ENCODE assay signal across 15 cellular contexts in the genomic region with DNA sequence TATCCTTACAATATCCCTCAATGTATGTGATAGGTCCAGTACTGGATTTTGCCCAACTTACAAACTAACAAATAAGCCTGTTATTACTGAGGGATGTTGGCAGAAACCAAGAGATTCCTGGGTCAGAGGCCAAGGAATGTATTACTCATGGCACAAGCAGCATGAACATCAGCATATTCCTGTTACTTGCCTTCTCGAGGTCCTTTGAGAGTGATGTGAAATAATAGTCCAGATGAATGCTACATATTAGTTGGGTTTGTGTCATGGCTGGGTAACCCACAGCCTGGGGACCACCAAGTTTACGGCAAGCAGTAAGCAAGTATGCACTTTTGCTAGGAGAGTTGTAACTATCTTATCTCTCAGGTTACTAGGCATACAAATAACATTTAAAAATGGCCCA.
DNase-seq lines count a peak whose midpoint lies in the region; ATAC-seq, FAIRE-seq and TF ChIP-seq lines count a peak whose summit lies in the region.
"Had no signal": no experiment of that assay in that cellular context is flagged by ENCODE, and none has a peak within 500 bp of the region (broad histone marks: within the 10 kb centered on the region; RNA-seq: fewer than 3 reads in every experiment).

No MANE protein-coding gene starts in this region.

- no peak overlapping the region for H4K5ac ChIP-seq in IMR-90 (ENCODE audit: low read depth, low read length)

- no peaks in the 10 kb centered on the region for H3K36me3 Mint-ChIP-seq in WTC11
- H3K36me3 Mint-ChIP-seq: CD14-positive monocyte had no signal

- TF ChIP-seq CTCF in IMR-90 (conservative IDR thresholded peaks at IDR 0.05; ENCODE audit: low read depth, low read length) (no peak), bronchial epithelial cell (IDR thresholded peaks at IDR 0.05; ENCODE audit: insufficient read depth, low read length, severe bottlenecking) (no peak), WTC11 (IDR thresholded peaks at IDR 0.05) (no peak)

- no peak overlapping the region for H3K4me3 ChIP-seq in IMR-90 (ENCODE audit: insufficient read depth, low read depth, low read length)
- H3K4me3 ChIP-seq in bronchial epithelial cell (ENCODE audit: low read depth, low read length), result no peak overlapping the region
- H3K4me3 ChIP-seq: lung had no signal

- no peak overlapping the region for H3K23ac ChIP-seq in IMR-90 (ENCODE audit: low read depth, low read length)

- peak overlapping the region; percentile 67; the same call in 1 of the 2 replicates for H3K27ac ChIP-seq in IMR-90 (ENCODE audit: insufficient read depth, low read length)
- H3K27ac ChIP-seq: HL-60 had no signal

- H3K18ac ChIP-seq in IMR-90 (ENCODE audit: low read depth, low read length), result no peak overlapping the region

- H3K4me2 ChIP-seq in IMR-90 (ENCODE audit: low read depth, low read length), result peak overlapping the region; percentile 51; the same call in 1 of the 2 replicates

- peak overlapping the region; percentile 34; the same call in 1 of the 2 replicates for H3K14ac ChIP-seq in IMR-90 (replicated peaks; ENCODE audit: low read depth, low read length)

- H3K4me3 Mint-ChIP-seq in WTC11, result no peak overlapping the region
- H3K4me3 Mint-ChIP-seq: CD14-positive monocyte had no signal

- no peak overlapping the region for H3K27ac Mint-ChIP-seq in WTC11
- H3K27ac Mint-ChIP-seq: CD14-positive monocyte had no signal

- H4K20me1 ChIP-seq in IMR-90 (ENCODE audit: insufficient read depth, low read length), result no peaks in the 10 kb centered on the region

- TF ChIP-seq POLR2A in IMR-90 (IDR thresholded peaks at IDR 0.05; ENCODE audit: low read depth, low read length), result no peak

- no peak for TF ChIP-seq RAD21 in IMR-90 (IDR thresholded peaks at IDR 0.05; ENCODE audit: low read length)

- no peak overlapping the region for H3K56ac ChIP-seq in IMR-90 (ENCODE audit: extremely low read depth, insufficient read depth, low read length)

- H4K8ac ChIP-seq in IMR-90 (ENCODE audit: low read depth in 2 of 2, low read length in 2 of 2), result peak overlapping the region in 1 of 2 experiments; percentile 44; a peak in 2 of 4 replicates

- peak overlapping the region; percentile 52 for H2BK5ac ChIP-seq in IMR-90 (ENCODE audit: low read depth, low read length, poor library complexity, severe bottlenecking)

- H3K9me3 Mint-ChIP-seq in WTC11, result 0 out of 2 replicates have a peak, but pooled peaks cover 5% of the 10 kb centered on the region

- peaks cover 3% of the 10 kb centered on the region for H3K4me1 Mint-ChIP-seq in WTC11
- H3K4me1 Mint-ChIP-seq: CD14-positive monocyte had no signal

- no peak overlapping the region for H2AFZ ChIP-seq in IMR-90 (replicated peaks; ENCODE audit: low read length, poor library complexity)

- dilution Hi-C loops in IMR-90 (cut with HindIII; ENCODE audit: low sequenced_read_pairs, unreplicated experiment), result no loop called here

- no peak overlapping the region for H3K9ac ChIP-seq in IMR-90 (ENCODE audit: low read depth, low read length)

- H3K9me3 ChIP-seq in IMR-90 (ENCODE audit: control insufficient read depth, insufficient read depth, low read length), result no peaks in the 10 kb centered on the region; the same call in 1 of the 2 replicates

- CTCF ChIA-PET in IMR-90 (lab: Yijun Ruan, JAX) (no interaction called here), WTC11 (lab: Charles Lee) (no interaction called here)

- no peak overlapping the region for H4K91ac ChIP-seq in IMR-90 (ENCODE audit: insufficient read depth, low read depth, low read length)

- H2AK9ac ChIP-seq in IMR-90 (replicated peaks; ENCODE audit: low read depth, low read length, poor library complexity), result no peak overlapping the region

- H3K27me3 Mint-ChIP-seq in WTC11 (ENCODE audit: low read depth), result no peaks in the 10 kb centered on the region

- H3K79me1 ChIP-seq in IMR-90 (ENCODE audit: low read depth in 1 of 2, low read length in 2 of 2), result no peaks in the 10 kb centered on the region

- H2BK15ac ChIP-seq in IMR-90 (ENCODE audit: low read depth, low read length), result 0 out of 3 replicates have a peak overlapping the region, but pooled peaks have one; percentile 42

- H2BK20ac ChIP-seq in IMR-90 (ENCODE audit: low read depth, low read length), result peak overlapping the region; percentile 45; the same call in 1 of the 2 replicates

- peak overlapping the region; percentile 53 for H2BK120ac ChIP-seq in IMR-90 (ENCODE audit: low read depth, low read length)

- H3K9me1 ChIP-seq in IMR-90 (ENCODE audit: insufficient read depth, low read length), result 0 out of 2 replicates have a peak, but pooled peaks cover 3% of the 10 kb centered on the region

- H3K4me1 ChIP-seq in IMR-90 (ENCODE audit: control insufficient read depth, insufficient read depth, low read length), result peaks cover 2% of the 10 kb centered on the region

- POLR2A ChIA-PET in IMR-90 (lab: Charles Lee; ENCODE audit: unreplicated experiment) (no interaction called here), WTC11 (lab: Charles Lee) (no interaction called here)

- H3K27me3 ChIP-seq in IMR-90 (ENCODE audit: control insufficient read depth, insufficient read depth, low read length) (no peaks in the 10 kb centered on the region), bronchial epithelial cell (ENCODE audit: control insufficient read depth, insufficient read depth, low read length) (no peaks in the 10 kb centered on the region)

- 0 out of 2 replicates have a peak overlapping the region, but pooled peaks have one; percentile 54 for H2AK5ac ChIP-seq in IMR-90 (ENCODE audit: low read depth, low read length)

- intact Hi-C loops in IMR-90 (cut with micrococcal nuclease), result loop anchor here (10.0 kb wide), 1 partner anchor 923 kb away; no protein-coding TSS in a partner anchor

- peak overlapping the region; percentile 63 for H3K4ac ChIP-seq in IMR-90 (ENCODE audit: low read depth, low read length)

- no peak for FAIRE-seq in bronchial epithelial cell (lab: Jason Lieb, UNC)

- DNase-seq in AG08396 (ENCODE audit: low spot score), result peak; percentile 49
- peak; percentile 88 for DNase-seq in IMR-90
- peak; percentile 65 for DNase-seq in bronchial epithelial cell (ENCODE audit: low read depth)
- DNase-seq in kidney glomerular epithelial cell (lab: John Stamatoyannopoulos, UW), result peak; percentile 75
- no peak for DNase-seq in NCI-H82 treated with DMSO at 0.1 percent for 48 hours (lab: John Stamatoyannopoulos, UW; ENCODE audit: unreplicated experiment)
- DNase-seq in stimulated activated naive CD8-positive, alpha-beta T cell treated with anti-CD3 and anti-CD28 coated beads, Interleukin-15, Interleukin-2, amounts not matched to agents 100 U/mL and 50 U/mL, for 24 hours, result no peak
- no peak for DNase-seq in WTC11 (ENCODE audit: low spot score)
- DNase-seq: activated naive CD4-positive, alpha-beta T cell treated with anti-CD3 and anti-CD28 coated beads, Interleukin-2, amount 50 U/mL, for 16 hours; cortex of kidney; glutamatergic neuron; stimulated activated CD4-positive, alpha-beta T cell treated with anti-CD3 and anti-CD28 coated beads, Interleukin-15, amount 100 ng/mL, for 24 hours had no signal

- H3K36me3 ChIP-seq in IMR-90 (ENCODE audit: control insufficient read depth, insufficient read depth, low read length) (no peaks in the 10 kb centered on the region), bronchial epithelial cell (ENCODE audit: control insufficient read depth, insufficient read depth, low read length) (no peaks in the 10 kb centered on the region)

- in situ Hi-C loops in IMR-90 (cut with MboI; ENCODE audit: low sequenced_read_pairs), result no loop called here

- WGBS in IMR-90 (ENCODE audit: extremely low coverage in 2 of 2, insufficient read length in 1 of 2), 2 experiments, result no CpG with 5 or more reads among the region's 2 CpGs

- ATAC-seq in IMR-90 (ENCODE audit: low read depth) (peak; percentile 82), HG03095 (IDR thresholded peaks at IDR 0.05; ENCODE audit: unreplicated experiment) (no peak), WTC11 (no peak)
- ATAC-seq in stimulated activated naive CD8-positive, alpha-beta T cell treated with anti-CD3 and anti-CD28 coated beads, Interleukin-15, Interleukin-2, amounts not matched to agents 100 U/mL and 50 U/mL, for 24 hours, result no peak

- no TSS peak for BruUV-seq in IMR-90 (replicated peaks; lab: Mats Ljungman, UMichigan)

TF ChIP-seq in IMR-90, 13 proteins besides CTCF, POLR2A, EP300 and RAD21 (continues in another document):
- TF ChIP-seq MAZ (IDR thresholded peaks at IDR 0.05; ENCODE audit: borderline replicate concordance, low read depth, low read length) (no peak), RCOR1 (IDR thresholded peaks at IDR 0.05; ENCODE audit: insufficient replicate concordance, low read length) (no peak), CEBPB (IDR thresholded peaks at IDR 0.05; ENCODE audit: low read depth, low read length) (no peak), CHD1 (IDR thresholded peaks at IDR 0.05; ENCODE audit: low read depth, low read length) (no peak), NFE2L2 (IDR thresholded peaks at IDR 0.05; ENCODE audit: low read depth, low read length) (no peak), FOS (IDR thresholded peaks at IDR 0.05; ENCODE audit: low read depth, low read length) (0 out of 2 replicates have a peak, but pooled peaks have one; percentile 35), SMC3 (IDR thresholded peaks at IDR 0.05; ENCODE audit: low read depth, low read length) (no peak)

TF ChIP-seq in WTC11, 78 proteins besides CTCF, POLR2A, EP300 and RAD21 (continues in another document):
- TF ChIP-seq CBFB (CRISPR knock-in tag; IDR thresholded peaks at IDR 0.05; ENCODE audit: low read depth), result no peak
- TF ChIP-seq ZNF138 (CRISPR knock-in tag; conservative IDR thresholded peaks at IDR 0.05), result no peak
- TF ChIP-seq, protein P1, sequence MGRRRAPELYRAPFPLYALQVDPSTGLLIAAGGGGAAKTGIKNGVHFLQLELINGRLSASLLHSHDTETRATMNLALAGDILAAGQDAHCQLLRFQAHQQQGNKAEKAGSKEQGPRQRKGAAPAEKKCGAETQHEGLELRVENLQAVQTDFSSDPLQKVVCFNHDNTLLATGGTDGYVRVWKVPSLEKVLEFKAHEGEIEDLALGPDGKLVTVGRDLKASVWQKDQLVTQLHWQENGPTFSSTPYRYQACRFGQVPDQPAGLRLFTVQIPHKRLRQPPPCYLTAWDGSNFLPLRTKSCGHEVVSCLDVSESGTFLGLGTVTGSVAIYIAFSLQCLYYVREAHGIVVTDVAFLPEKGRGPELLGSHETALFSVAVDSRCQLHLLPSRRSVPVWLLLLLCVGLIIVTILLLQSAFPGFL (CRISPR knock-in tag; IDR thresholded peaks at IDR 0.05; ENCODE audit: borderline replicate concordance), result no peak

Comparison
In these comparisons a context has a peak if more than half of its experiments do, and no peak if none do; other contexts are left out.
1. DNase-seq: peak in AG08396 (single experiment), IMR-90 (single experiment), bronchial epithelial cell (single experiment) and kidney glomerular epithelial cell (single experiment); none in NCI-H82 treated with DMSO at 0.1 percent for 48 hours (single experiment), stimulated activated naive CD8-positive, alpha-beta T cell treated with anti-CD3 and anti-CD28 coated beads, Interleukin-15, Interleukin-2, amounts not matched to agents 100 U/mL and 50 U/mL, for 24 hours (single experiment) and WTC11 (single experiment).